ENCODE assay signal across 2 cellular contexts in genomic region chr1:2405588-2406295, GRCh38.
A peak's percentile ranks its signal among the peaks of the same experiment; 100 is the strongest.
TF ChIP-seq lines count a peak whose summit lies in the region.

No MANE protein-coding gene starts in this region.

TF ChIP-seq in GM12891, 5 proteins besides CTCF, POLR2A, EP300 and RAD21:
- TF ChIP-seq SPI1 (IDR thresholded peaks at IDR 0.05; ENCODE audit: low read depth, low read length) = no peak
- 0 out of 2 replicates have a peak, but pooled peaks have one; percentile 10 for TF ChIP-seq POLR2AphosphoS5 (IDR thresholded peaks at IDR 0.05; ENCODE audit: low read depth, low read length)
- TF ChIP-seq TAF1 (IDR thresholded peaks at IDR 0.05; ENCODE audit: low read depth, low read length) = no peak

TF ChIP-seq in IMR-90, 13 proteins besides CTCF, POLR2A, EP300 and RAD21:
- TF ChIP-seq RFX5 (IDR thresholded peaks at IDR 0.05; ENCODE audit: low read depth, low read length) (no peak), MAFK (IDR thresholded peaks at IDR 0.05; ENCODE audit: low read depth, low read length) (no peak), RCOR1 (IDR thresholded peaks at IDR 0.05; ENCODE audit: insufficient replicate concordance, low read length) (no peak), BHLHE40 (IDR thresholded peaks at IDR 0.05; ENCODE audit: low read depth, low read length) (no peak), MXI1 (IDR thresholded peaks at IDR 0.05; ENCODE audit: borderline replicate concordance, low read depth, low read length) (no peak), FOS (IDR thresholded peaks at IDR 0.05; ENCODE audit: low read depth, low read length) (no peak), CEBPB (IDR thresholded peaks at IDR 0.05; ENCODE audit: low read depth, low read length) (no peak), CHD1 (IDR thresholded peaks at IDR 0.05; ENCODE audit: low read depth, low read length) (no peak), USF2 (IDR thresholded peaks at IDR 0.05; ENCODE audit: low read depth, low read length) (no peak), MAZ (IDR thresholded peaks at IDR 0.05; ENCODE audit: borderline replicate concordance, low read depth, low read length) (no peak), SMC3 (IDR thresholded peaks at IDR 0.05; ENCODE audit: low read depth, low read length) (no peak), ELK1 (IDR thresholded peaks at IDR 0.05; ENCODE audit: borderline replicate concordance, low read depth, low read length) (no peak)
TF ChIP-seq in IMR-90: peak in this region for 0.
